Comparison of ENCODE assay signal across 17 cellular contexts in genomic region chr1:231353086-231353485, GRCh38. TPM values are rescaled to one million over a fixed set of nuclear protein-coding genes. Genes with fewer than 3 reads are reported as not detected.
DNase-seq lines count a peak whose midpoint lies in the region; ATAC-seq, FAIRE-seq and TF ChIP-seq lines count a peak whose summit lies in the region.
"Had no signal": no experiment of that assay in that cellular context is flagged by ENCODE, and none has a peak within 500 bp of the region (broad histone marks: within the 10 kb centered on the region; RNA-seq: fewer than 3 reads in every experiment).

No MANE protein-coding gene starts in this region.

- peaks cover 6% of the 10 kb centered on the region; the same call in 1 of the 2 replicates for H3K4me1 ChIP-seq in HepG2 (ENCODE audit: insufficient read depth, low read length)
- H3K4me1 ChIP-seq in right lobe of liver: peaks cover 0 to 6% (median 0%) of the 10 kb centered on the region in 4 donors
- peaks cover 5% of the 10 kb centered on the region for H3K4me1 ChIP-seq in suprapubic skin
- H3K4me1 ChIP-seq: Peyer's patch had no signal

- no peak overlapping the region for H3K9ac ChIP-seq in HepG2 (ENCODE audit: insufficient read depth, low read depth, low read length)

- in situ Hi-C loops in HepG2 (cut with HindIII; ENCODE audit: extremely low pct_ligation_motif_present, low pct_unique_long_range_greater_than_20kb): no loop called here

- H3K4me3 ChIP-seq in HepG2 (replicated peaks in 1 of 3; ENCODE audit: insufficient read depth in 1 of 3, low read depth in 2 of 3, low read length in 3 of 3) (no peak overlapping the region), right lobe of liver (no peak overlapping the region), suprapubic skin (no peak overlapping the region)
- H3K4me3 ChIP-seq: HAP-1, Peyer's patch had no signal

- H3K4me2 ChIP-seq in HepG2 (ENCODE audit: low read depth, low read length): no peak overlapping the region

- intact Hi-C loops in HepG2 (cut with micrococcal nuclease; ENCODE audit: unreplicated experiment) (no loop called here), right lobe of liver (cut with DNase I) (loop anchor here in 1 of 2 donors (10.0 kb wide), 1 partner anchor 242 kb away; no protein-coding TSS in a partner anchor)

- 80% methylated on average over 2 of the region's 2 CpGs for WGBS in HepG2 (ENCODE audit: low lambda C conversion rate)
- WGBS in right lobe of liver (ENCODE audit: insufficient coverage, low coverage, low lambda C conversion rate, missing lambda C conversion rate): 63% methylated on average over 2 of the region's 2 CpGs
- 76% methylated on average over 2 of the region's 2 CpGs for WGBS in suprapubic skin

- TF ChIP-seq EP300 in HepG2 (IDR thresholded peaks at IDR 0.05; ENCODE audit: low read depth in 2 of 2, low read length in 2 of 2): no peak
- no peak for TF ChIP-seq EP300 in HepG2 (CRISPR knock-in tag; IDR thresholded peaks at IDR 0.05; ENCODE audit: borderline replicate concordance)
- no peak for TF ChIP-seq EP300 in suprapubic skin (IDR thresholded peaks at IDR 0.05)

- CTCF ChIA-PET in HepG2 (lab: Yijun Ruan, JAX; ENCODE audit: low intra/inter-chr PET ratio, low total read pairs): no interaction called here

- DNase-seq in HepG2 (ENCODE audit: low spot score): no peak
- DNase-seq in right lobe of liver: no peak
- DNase-seq in astrocyte of the hippocampus (ENCODE audit: low read depth, low spot score): peak; percentile 72
- DNase-seq in kidney tubule cell (ENCODE audit: low spot score): peak; percentile 28
- no peak for DNase-seq in suprapubic skin (ENCODE audit: low spot score in 2 of 2)
- DNase-seq in activated effector memory CD4-positive, alpha-beta T cell treated with anti-CD3 and anti-CD28 coated beads, Interleukin-2, amount 50 U/mL, for 16 hours: no peak
- DNase-seq: DMS53, GOT3, KG1, MM.1S, NCI-H2029 treated with DMSO at 0.1 percent for 48 hours, NCI-H446 treated with DMSO at 0.1 percent for 48 hours, NCI-H526, Peyer's patch, SHP77 treated with DMSO at 0.1 percent for 48 hours had no signal

- no peak for ATAC-seq in HepG2
- ATAC-seq in right lobe of liver: no peak
- no peak for ATAC-seq in SK-N-SH treated with all-trans-retinoic acid at 6 μM for 48 hours

- no peaks in the 10 kb centered on the region for H3K9me3 ChIP-seq in HepG2 (ENCODE audit: low read length)
- no peaks in the 10 kb centered on the region for H3K9me3 ChIP-seq in right lobe of liver
- no peaks in the 10 kb centered on the region for H3K9me3 ChIP-seq in suprapubic skin
- H3K9me3 ChIP-seq: HAP-1, Peyer's patch had no signal

- TSS peak; percentile 31 for BruUV-seq in HepG2 (replicated peaks; lab: Mats Ljungman, UMichigan)

- no peak overlapping the region for H2AFZ ChIP-seq in HepG2 (ENCODE audit: low read length)

- H3K27ac ChIP-seq in HepG2 (ENCODE audit: extremely low read length, insufficient read depth, low read length) (no peak overlapping the region), right lobe of liver (no peak overlapping the region), suprapubic skin (no peak overlapping the region)
- H3K27ac ChIP-seq: Peyer's patch had no signal

- TF ChIP-seq RAD21 in HepG2 (CRISPR knock-in tag; IDR thresholded peaks at IDR 0.05): no peak

- no peaks in the 10 kb centered on the region for H3K79me2 ChIP-seq in HepG2 (ENCODE audit: insufficient read depth, low read length)

- no peak for FAIRE-seq in HepG2 (lab: Jason Lieb, UNC)

- no peaks in the 10 kb centered on the region for H4K20me1 ChIP-seq in HepG2 (ENCODE audit: insufficient read depth, low read length)

- TF ChIP-seq POLR2A in HepG2 (IDR thresholded peaks at IDR 0.05; ENCODE audit: insufficient read depth in 1 of 2, low read depth in 2 of 2, low read length in 2 of 2): no peak
- TF ChIP-seq POLR2A in right lobe of liver (IDR thresholded peaks at IDR 0.05): no peak
- no peak for TF ChIP-seq POLR2A in suprapubic skin (IDR thresholded peaks at IDR 0.05)

- peaks cover 10 to 39% of the 10 kb centered on the region in 2 experiments for H3K36me3 ChIP-seq in HepG2 (replicated peaks in 1 of 2; ENCODE audit: control insufficient read depth in 1 of 2, insufficient read depth in 2 of 2, low read length in 2 of 2)
- H3K36me3 ChIP-seq in right lobe of liver: peaks cover 0 to 22% (median 11%) of the 10 kb centered on the region in 4 donors
- peaks cover 51% of the 10 kb centered on the region for H3K36me3 ChIP-seq in suprapubic skin

- H3K27me3 ChIP-seq in HepG2 (ENCODE audit: control insufficient read depth in 1 of 2, insufficient read depth in 2 of 2, low read length in 2 of 2): no peaks in the 10 kb centered on the region
- H3K27me3 ChIP-seq in right lobe of liver: no peaks in the 10 kb centered on the region
- no peaks in the 10 kb centered on the region for H3K27me3 ChIP-seq in suprapubic skin
- H3K27me3 ChIP-seq: Peyer's patch had no signal

- TF ChIP-seq CTCF in HepG2 (CRISPR knock-in tag; IDR thresholded peaks at IDR 0.05) (no peak), right lobe of liver (IDR thresholded peaks at IDR 0.05) (no peak), suprapubic skin (IDR thresholded peaks at IDR 0.05) (no peak)

- POLR2A ChIA-PET in HepG2 (lab: Yijun Ruan, JAX): no interaction called here

TF ChIP-seq in HepG2, 621 proteins besides CTCF, POLR2A, EP300 and RAD21 (continues in another document):
- TF ChIP-seq MBNL3 (CRISPR knock-in tag; conservative IDR thresholded peaks at IDR 0.05): no peak

TF ChIP-seq in SK-N-SH treated with all-trans-retinoic acid at 6 μM for 48 hours, 23 proteins besides CTCF, POLR2A, EP300 and RAD21 (continues in another document):
- TF ChIP-seq TOX (CRISPR knock-in tag; IDR thresholded peaks at IDR 0.05; ENCODE audit: borderline replicate concordance): no peak
- TF ChIP-seq OSR1 (CRISPR knock-in tag; IDR thresholded peaks at IDR 0.05): no peak
- TF ChIP-seq SNAI2 (CRISPR knock-in tag; IDR thresholded peaks at IDR 0.05): no peak
- no peak for TF ChIP-seq ZFP30 (CRISPR knock-in tag; IDR thresholded peaks at IDR 0.05)
- no peak for TF ChIP-seq ZC3H10 (CRISPR knock-in tag; IDR thresholded peaks at IDR 0.05)

RNA-seq across cellular contexts. Expression of gene SPRTN, which starts 15.0 kb away (rescaled TPM):
- 15.2 and 17.7 TPM in 2 replicates for total RNA-seq in HepG2 (2016; rRNA removed; fragmentation: Illumina TruSeq; extraction: Trizol)
- total RNA-seq in HepG2 (2016; cell fraction: cytosol; rRNA removed; fragmentation: Illumina TruSeq; extraction: Trizol; ENCODE audit: low read depth): 1.6 and 2.0 TPM in 2 replicates
- 15.9 and 18.4 TPM in 2 replicates for total RNA-seq in HepG2 (2016; cell fraction: insoluble cytoplasmic fraction; rRNA removed; fragmentation: Illumina TruSeq; extraction: Trizol)
- total RNA-seq in HepG2 (2016; cell fraction: membrane; rRNA removed; fragmentation: Illumina TruSeq; extraction: Trizol): 5.3 and 5.5 TPM in 2 replicates
- total RNA-seq in HepG2 (2016; cell fraction: nucleus; rRNA removed; fragmentation: Illumina TruSeq; extraction: Trizol): 13.9 and 19.7 TPM in 2 replicates
- 3.9 and 4.2 TPM in 2 replicates for polyA plus RNA-seq in HepG2 (2011; rRNA removed)
- 5.3 and 5.4 TPM in 2 replicates for polyA plus RNA-seq in HepG2 (2011; cell fraction: cytosol; rRNA removed)
- polyA plus RNA-seq in HepG2 (2011; cell fraction: nucleus; rRNA removed): 4.3 and 5.4 TPM in 2 replicates
- polyA plus RNA-seq in HepG2 (2012): 4.0 TPM in 2 replicates
- polyA plus RNA-seq in HepG2 (2016; cell fraction: cytosol; fragmentation: Illumina TruSeq; extraction: Trizol; ENCODE audit: low read depth): 0.49 and 0.59 TPM in 2 replicates
- 17.4 and 18.3 TPM in 2 replicates for polyA plus RNA-seq in HepG2 (2016; cell fraction: insoluble cytoplasmic fraction; fragmentation: Illumina TruSeq; extraction: Trizol; ENCODE audit: low read depth)
- polyA plus RNA-seq in HepG2 (2016; cell fraction: membrane; fragmentation: Illumina TruSeq; extraction: Trizol; ENCODE audit: low read depth): 1.9 and 2.2 TPM in 2 replicates
- polyA plus RNA-seq in HepG2 (2016; cell fraction: nucleus; fragmentation: Illumina TruSeq; extraction: Trizol; ENCODE audit: insufficient read depth, low read depth): 9.8 and 12.4 TPM in 2 replicates
- 8.7 and 42.7 TPM in 2 replicates for polyA minus RNA-seq in HepG2 (2011; rRNA and poly(A)+ RNA removed; ENCODE audit: low replicate concordance)
- 5.3 and 9.5 TPM in 2 replicates for polyA minus RNA-seq in HepG2 (2011; cell fraction: cytosol; rRNA and poly(A)+ RNA removed)
- 23.7 and 28.6 TPM in 2 replicates for polyA minus RNA-seq in HepG2 (2011; cell fraction: nucleus; rRNA and poly(A)+ RNA removed)
- total RNA-seq in right lobe of liver: 1 to 10 TPM; 3.3 to 6.4 (median 4.8) TPM
- 10 to 100 TPM; 18.6 to 28.4 (median 22.8) TPM for total RNA-seq in suprapubic skin

RNA-seq across cellular contexts. Expression of gene EXOC8, which starts 15.4 kb away (rescaled TPM):
- total RNA-seq in HepG2 (2016; rRNA removed; fragmentation: Illumina TruSeq; extraction: Trizol): 7.9 and 12.0 TPM in 2 replicates
- total RNA-seq in HepG2 (2016; cell fraction: cytosol; rRNA removed; fragmentation: Illumina TruSeq; extraction: Trizol; ENCODE audit: low read depth): 0.40 and 0.71 TPM in 2 replicates
- total RNA-seq in HepG2 (2016; cell fraction: insoluble cytoplasmic fraction; rRNA removed; fragmentation: Illumina TruSeq; extraction: Trizol): 7.4 and 10.9 TPM in 2 replicates
- total RNA-seq in HepG2 (2016; cell fraction: membrane; rRNA removed; fragmentation: Illumina TruSeq; extraction: Trizol): 2.4 and 3.3 TPM in 2 replicates
- 6.8 and 7.1 TPM in 2 replicates for total RNA-seq in HepG2 (2016; cell fraction: nucleus; rRNA removed; fragmentation: Illumina TruSeq; extraction: Trizol)
- 2.1 and 2.4 TPM in 2 replicates for polyA plus RNA-seq in HepG2 (2011; rRNA removed)
- polyA plus RNA-seq in HepG2 (2011; cell fraction: cytosol; rRNA removed): 1.1 and 1.6 TPM in 2 replicates
- 2.8 and 3.3 TPM in 2 replicates for polyA plus RNA-seq in HepG2 (2011; cell fraction: nucleus; rRNA removed)
- 3.4 TPM in 2 replicates for polyA plus RNA-seq in HepG2 (2012)
- polyA plus RNA-seq in HepG2 (2016; cell fraction: cytosol; fragmentation: Illumina TruSeq; extraction: Trizol; ENCODE audit: low read depth): 0.14 and 0.19 TPM in 2 replicates
- 6.1 and 6.9 TPM in 2 replicates for polyA plus RNA-seq in HepG2 (2016; cell fraction: insoluble cytoplasmic fraction; fragmentation: Illumina TruSeq; extraction: Trizol; ENCODE audit: low read depth)
- 0.82 and 0.91 TPM in 2 replicates for polyA plus RNA-seq in HepG2 (2016; cell fraction: membrane; fragmentation: Illumina TruSeq; extraction: Trizol; ENCODE audit: low read depth)
- 7.0 and 7.6 TPM in 2 replicates for polyA plus RNA-seq in HepG2 (2016; cell fraction: nucleus; fragmentation: Illumina TruSeq; extraction: Trizol; ENCODE audit: insufficient read depth, low read depth)
- 6.2 and 13.6 TPM in 2 replicates for polyA minus RNA-seq in HepG2 (2011; rRNA and poly(A)+ RNA removed; ENCODE audit: low replicate concordance)
- polyA minus RNA-seq in HepG2 (2011; cell fraction: cytosol; rRNA and poly(A)+ RNA removed): 5.3 and 6.2 TPM in 2 replicates
- 6.1 and 6.2 TPM in 2 replicates for polyA minus RNA-seq in HepG2 (2011; cell fraction: nucleus; rRNA and poly(A)+ RNA removed)
- 1 to 10 TPM; 5.7 to 7.8 (median 6.8) TPM for total RNA-seq in right lobe of liver
- 10 to 100 TPM; 16.3 to 32.6 (median 19.8) TPM for total RNA-seq in suprapubic skin

Comparison
In these comparisons a context has a peak if more than half of its experiments do, and no peak if none do; other contexts are left out.
1. DNase-seq: peak in astrocyte of the hippocampus (single experiment) and kidney tubule cell (single experiment); none in HepG2 (single experiment), right lobe of liver (0 of 3), suprapubic skin (0 of 2) and activated effector memory CD4-positive, alpha-beta T cell treated with anti-CD3 and anti-CD28 coated beads, Interleukin-2, amount 50 U/mL, for 16 hours (single experiment).